ENCODE assay signal across 1 cellular context in the genomic region with DNA sequence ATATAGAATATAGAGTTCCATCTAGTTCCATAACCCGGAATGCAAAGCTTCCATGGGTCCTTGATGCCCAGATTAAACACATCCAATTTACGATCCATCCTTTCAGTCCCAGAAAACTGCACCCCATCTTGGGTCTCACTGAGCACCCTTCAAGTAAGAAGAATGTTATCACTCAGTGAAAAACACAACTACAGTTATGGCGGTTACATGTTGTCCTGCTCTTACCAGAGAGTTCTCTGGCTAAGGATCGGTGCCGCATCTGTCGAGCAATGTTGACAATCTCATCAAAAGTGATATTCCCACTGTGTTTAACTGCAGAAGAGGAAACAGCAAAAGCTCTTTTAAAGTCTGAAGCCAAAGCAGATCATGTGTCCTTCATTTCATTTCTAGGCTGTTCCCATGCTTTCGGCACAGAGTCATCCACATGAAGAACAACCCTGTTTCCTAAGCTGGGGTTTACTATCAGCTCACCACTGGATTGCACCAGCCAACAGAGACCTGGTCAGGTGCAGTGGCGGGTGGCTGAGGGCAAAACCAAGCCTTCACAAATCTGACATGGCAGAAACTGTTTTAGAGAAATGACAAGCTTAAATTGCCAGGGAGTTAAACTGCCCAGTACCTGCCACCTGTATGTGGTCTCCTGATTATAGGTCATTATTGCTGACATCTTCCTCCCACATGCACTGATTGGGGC.
TF ChIP-seq lines count a peak whose summit lies in the region.

No MANE protein-coding gene starts in this region.

TF ChIP-seq in SK-N-SH, 30 proteins besides CTCF, POLR2A, EP300 and RAD21:
- TF ChIP-seq, protein P1, sequence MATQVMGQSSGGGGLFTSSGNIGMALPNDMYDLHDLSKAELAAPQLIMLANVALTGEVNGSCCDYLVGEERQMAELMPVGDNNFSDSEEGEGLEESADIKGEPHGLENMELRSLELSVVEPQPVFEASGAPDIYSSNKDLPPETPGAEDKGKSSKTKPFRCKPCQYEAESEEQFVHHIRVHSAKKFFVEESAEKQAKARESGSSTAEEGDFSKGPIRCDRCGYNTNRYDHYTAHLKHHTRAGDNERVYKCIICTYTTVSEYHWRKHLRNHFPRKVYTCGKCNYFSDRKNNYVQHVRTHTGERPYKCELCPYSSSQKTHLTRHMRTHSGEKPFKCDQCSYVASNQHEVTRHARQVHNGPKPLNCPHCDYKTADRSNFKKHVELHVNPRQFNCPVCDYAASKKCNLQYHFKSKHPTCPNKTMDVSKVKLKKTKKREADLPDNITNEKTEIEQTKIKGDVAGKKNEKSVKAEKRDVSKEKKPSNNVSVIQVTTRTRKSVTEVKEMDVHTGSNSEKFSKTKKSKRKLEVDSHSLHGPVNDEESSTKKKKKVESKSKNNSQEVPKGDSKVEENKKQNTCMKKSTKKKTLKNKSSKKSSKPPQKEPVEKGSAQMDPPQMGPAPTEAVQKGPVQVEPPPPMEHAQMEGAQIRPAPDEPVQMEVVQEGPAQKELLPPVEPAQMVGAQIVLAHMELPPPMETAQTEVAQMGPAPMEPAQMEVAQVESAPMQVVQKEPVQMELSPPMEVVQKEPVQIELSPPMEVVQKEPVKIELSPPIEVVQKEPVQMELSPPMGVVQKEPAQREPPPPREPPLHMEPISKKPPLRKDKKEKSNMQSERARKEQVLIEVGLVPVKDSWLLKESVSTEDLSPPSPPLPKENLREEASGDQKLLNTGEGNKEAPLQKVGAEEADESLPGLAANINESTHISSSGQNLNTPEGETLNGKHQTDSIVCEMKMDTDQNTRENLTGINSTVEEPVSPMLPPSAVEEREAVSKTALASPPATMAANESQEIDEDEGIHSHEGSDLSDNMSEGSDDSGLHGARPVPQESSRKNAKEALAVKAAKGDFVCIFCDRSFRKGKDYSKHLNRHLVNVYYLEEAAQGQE (IDR thresholded peaks at IDR 0.05; ENCODE audit: low read depth, low read length) = no peak
- TF ChIP-seq TCF12 (IDR thresholded peaks at IDR 0.05) (no peak), RFX5 (IDR thresholded peaks at IDR 0.05; ENCODE audit: low read length) (no peak), FOXM1 (IDR thresholded peaks at IDR 0.05; ENCODE audit: low read depth) (no peak), MEF2A (IDR thresholded peaks at IDR 0.05; ENCODE audit: borderline replicate concordance, low read depth) (no peak), RCOR1 (IDR thresholded peaks at IDR 0.05; ENCODE audit: low read length) (no peak), GATA2 (CRISPR knock-in tag; IDR thresholded peaks at IDR 0.05) (no peak), ELF1 (IDR thresholded peaks at IDR 0.05) (no peak), TEAD4 (IDR thresholded peaks at IDR 0.05; ENCODE audit: borderline replicate concordance, insufficient read depth) (no peak)
- TF ChIP-seq, protein P2, sequence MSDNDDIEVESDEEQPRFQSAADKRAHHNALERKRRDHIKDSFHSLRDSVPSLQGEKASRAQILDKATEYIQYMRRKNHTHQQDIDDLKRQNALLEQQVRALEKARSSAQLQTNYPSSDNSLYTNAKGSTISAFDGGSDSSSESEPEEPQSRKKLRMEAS (IDR thresholded peaks at IDR 0.05; ENCODE audit: low read depth) = no peak
- TF ChIP-seq, protein P3, sequence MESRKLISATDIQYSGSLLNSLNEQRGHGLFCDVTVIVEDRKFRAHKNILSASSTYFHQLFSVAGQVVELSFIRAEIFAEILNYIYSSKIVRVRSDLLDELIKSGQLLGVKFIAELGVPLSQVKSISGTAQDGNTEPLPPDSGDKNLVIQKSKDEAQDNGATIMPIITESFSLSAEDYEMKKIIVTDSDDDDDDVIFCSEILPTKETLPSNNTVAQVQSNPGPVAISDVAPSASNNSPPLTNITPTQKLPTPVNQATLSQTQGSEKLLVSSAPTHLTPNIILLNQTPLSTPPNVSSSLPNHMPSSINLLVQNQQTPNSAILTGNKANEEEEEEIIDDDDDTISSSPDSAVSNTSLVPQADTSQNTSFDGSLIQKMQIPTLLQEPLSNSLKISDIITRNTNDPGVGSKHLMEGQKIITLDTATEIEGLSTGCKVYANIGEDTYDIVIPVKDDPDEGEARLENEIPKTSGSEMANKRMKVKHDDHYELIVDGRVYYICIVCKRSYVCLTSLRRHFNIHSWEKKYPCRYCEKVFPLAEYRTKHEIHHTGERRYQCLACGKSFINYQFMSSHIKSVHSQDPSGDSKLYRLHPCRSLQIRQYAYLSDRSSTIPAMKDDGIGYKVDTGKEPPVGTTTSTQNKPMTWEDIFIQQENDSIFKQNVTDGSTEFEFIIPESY (IDR thresholded peaks at IDR 0.05; ENCODE audit: borderline replicate concordance, low read depth) = no peak
